Comparison of ENCODE assay signal across 1 cellular context in the genomic region with DNA sequence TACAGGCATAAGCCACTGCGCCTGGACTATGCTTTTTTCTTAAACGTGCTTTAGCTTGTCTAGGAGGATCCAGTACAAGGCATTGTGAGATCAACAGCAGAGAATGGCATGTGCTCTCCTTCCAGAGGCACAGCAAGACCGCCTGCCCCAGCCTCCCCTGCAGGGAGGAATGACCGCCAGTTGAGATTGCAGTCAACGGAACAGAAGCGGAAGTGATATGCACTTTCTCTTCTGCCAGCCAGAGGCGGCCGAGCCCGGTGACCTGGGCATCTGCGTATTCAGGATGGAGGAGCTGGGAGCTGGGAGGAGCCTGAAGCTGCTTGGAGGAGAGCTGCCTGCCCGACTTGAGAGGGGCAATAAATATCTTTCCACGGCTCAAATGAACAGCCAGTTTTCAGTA.
TF ChIP-seq lines count a peak whose summit lies in the region.

No MANE protein-coding gene starts in this region.

TF ChIP-seq in GM23338, 12 proteins besides CTCF, POLR2A, EP300 and RAD21 (continued from another document):
- TF ChIP-seq, protein P1, sequence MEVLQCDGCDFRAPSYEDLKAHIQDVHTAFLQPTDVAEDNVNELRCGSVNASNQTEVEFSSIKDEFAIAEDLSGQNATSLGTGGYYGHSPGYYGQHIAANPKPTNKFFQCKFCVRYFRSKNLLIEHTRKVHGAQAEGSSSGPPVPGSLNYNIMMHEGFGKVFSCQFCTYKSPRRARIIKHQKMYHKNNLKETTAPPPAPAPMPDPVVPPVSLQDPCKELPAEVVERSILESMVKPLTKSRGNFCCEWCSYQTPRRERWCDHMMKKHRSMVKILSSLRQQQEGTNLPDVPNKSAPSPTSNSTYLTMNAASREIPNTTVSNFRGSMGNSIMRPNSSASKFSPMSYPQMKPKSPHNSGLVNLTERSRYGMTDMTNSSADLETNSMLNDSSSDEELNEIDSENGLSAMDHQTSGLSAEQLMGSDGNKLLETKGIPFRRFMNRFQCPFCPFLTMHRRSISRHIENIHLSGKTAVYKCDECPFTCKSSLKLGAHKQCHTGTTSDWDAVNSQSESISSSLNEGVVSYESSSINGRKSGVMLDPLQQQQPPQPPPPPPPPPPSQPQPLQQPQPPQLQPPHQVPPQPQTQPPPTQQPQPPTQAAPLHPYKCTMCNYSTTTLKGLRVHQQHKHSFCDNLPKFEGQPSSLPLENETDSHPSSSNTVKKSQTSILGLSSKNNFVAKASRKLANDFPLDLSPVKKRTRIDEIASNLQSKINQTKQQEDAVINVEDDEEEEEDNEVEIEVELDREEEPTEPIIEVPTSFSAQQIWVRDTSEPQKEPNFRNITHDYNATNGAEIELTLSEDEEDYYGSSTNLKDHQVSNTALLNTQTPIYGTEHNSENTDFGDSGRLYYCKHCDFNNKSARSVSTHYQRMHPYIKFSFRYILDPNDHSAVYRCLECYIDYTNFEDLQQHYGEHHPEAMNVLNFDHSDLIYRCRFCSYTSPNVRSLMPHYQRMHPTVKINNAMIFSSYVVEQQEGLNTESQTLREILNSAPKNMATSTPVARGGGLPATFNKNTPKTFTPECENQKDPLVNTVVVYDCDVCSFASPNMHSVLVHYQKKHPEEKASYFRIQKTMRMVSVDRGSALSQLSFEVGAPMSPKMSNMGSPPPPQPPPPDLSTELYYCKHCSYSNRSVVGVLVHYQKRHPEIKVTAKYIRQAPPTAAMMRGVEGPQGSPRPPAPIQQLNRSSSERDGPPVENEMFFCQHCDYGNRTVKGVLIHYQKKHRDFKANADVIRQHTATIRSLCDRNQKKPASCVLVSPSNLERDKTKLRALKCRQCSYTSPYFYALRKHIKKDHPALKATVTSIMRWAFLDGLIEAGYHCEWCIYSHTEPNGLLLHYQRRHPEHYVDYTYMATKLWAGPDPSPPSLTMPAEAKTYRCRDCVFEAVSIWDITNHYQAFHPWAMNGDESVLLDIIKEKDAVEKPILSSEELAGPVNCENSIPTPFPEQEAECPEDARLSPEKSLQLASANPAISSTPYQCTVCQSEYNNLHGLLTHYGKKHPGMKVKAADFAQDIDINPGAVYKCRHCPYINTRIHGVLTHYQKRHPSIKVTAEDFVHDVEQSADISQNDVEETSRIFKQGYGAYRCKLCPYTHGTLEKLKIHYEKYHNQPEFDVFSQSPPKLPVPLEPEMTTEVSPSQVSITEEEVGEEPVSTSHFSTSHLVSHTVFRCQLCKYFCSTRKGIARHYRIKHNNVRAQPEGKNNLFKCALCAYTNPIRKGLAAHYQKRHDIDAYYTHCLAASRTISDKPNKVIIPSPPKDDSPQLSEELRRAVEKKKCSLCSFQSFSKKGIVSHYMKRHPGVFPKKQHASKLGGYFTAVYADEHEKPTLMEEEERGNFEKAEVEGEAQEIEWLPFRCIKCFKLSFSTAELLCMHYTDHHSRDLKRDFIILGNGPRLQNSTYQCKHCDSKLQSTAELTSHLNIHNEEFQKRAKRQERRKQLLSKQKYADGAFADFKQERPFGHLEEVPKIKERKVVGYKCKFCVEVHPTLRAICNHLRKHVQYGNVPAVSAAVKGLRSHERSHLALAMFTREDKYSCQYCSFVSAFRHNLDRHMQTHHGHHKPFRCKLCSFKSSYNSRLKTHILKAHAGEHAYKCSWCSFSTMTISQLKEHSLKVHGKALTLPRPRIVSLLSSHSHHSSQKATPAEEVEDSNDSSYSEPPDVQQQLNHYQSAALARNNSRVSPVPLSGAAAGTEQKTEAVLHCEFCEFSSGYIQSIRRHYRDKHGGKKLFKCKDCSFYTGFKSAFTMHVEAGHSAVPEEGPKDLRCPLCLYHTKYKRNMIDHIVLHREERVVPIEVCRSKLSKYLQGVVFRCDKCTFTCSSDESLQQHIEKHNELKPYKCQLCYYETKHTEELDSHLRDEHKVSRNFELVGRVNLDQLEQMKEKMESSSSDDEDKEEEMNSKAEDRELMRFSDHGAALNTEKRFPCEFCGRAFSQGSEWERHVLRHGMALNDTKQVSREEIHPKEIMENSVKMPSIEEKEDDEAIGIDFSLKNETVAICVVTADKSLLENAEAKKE (CRISPR knock-in tag; IDR thresholded peaks at IDR 0.05) = no peak
- TF ChIP-seq EZH2phosphoT487 (IDR thresholded peaks at IDR 0.05; ENCODE audit: unreplicated experiment) (no peak), JUNB (IDR thresholded peaks at IDR 0.05; ENCODE audit: unreplicated experiment) (no peak), CREB1 (CRISPR knock-in tag; IDR thresholded peaks at IDR 0.05; ENCODE audit: low read depth) (no peak), EZH2 (IDR thresholded peaks at IDR 0.05; ENCODE audit: low read depth, unreplicated experiment) (no peak)
- TF ChIP-seq, protein P2, sequence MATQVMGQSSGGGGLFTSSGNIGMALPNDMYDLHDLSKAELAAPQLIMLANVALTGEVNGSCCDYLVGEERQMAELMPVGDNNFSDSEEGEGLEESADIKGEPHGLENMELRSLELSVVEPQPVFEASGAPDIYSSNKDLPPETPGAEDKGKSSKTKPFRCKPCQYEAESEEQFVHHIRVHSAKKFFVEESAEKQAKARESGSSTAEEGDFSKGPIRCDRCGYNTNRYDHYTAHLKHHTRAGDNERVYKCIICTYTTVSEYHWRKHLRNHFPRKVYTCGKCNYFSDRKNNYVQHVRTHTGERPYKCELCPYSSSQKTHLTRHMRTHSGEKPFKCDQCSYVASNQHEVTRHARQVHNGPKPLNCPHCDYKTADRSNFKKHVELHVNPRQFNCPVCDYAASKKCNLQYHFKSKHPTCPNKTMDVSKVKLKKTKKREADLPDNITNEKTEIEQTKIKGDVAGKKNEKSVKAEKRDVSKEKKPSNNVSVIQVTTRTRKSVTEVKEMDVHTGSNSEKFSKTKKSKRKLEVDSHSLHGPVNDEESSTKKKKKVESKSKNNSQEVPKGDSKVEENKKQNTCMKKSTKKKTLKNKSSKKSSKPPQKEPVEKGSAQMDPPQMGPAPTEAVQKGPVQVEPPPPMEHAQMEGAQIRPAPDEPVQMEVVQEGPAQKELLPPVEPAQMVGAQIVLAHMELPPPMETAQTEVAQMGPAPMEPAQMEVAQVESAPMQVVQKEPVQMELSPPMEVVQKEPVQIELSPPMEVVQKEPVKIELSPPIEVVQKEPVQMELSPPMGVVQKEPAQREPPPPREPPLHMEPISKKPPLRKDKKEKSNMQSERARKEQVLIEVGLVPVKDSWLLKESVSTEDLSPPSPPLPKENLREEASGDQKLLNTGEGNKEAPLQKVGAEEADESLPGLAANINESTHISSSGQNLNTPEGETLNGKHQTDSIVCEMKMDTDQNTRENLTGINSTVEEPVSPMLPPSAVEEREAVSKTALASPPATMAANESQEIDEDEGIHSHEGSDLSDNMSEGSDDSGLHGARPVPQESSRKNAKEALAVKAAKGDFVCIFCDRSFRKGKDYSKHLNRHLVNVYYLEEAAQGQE (IDR thresholded peaks at IDR 0.05; ENCODE audit: unreplicated experiment) = no peak
